Comparison of ENCODE assay signal across 14 cellular contexts in the genomic region with DNA sequence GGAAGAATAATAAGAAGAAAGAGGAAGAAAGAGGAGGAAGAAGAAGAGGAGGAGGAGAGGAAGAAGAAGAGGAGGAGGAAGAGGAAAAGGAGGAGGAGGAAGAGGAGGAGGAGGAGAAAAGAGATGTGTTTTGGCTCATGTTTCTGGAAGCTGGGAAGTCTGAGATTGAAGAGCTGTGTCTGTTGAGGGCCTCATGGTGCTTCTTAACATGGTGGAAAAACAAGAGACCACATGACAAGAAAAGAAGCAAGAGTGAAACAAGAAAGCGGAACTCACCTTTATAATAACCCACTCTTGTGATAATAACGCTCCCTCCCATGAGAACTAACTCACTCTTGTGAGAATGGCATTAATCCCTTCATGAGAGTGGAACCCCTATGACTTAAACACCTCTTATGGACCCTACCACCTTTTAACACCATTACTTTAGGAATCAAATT. TPM values are rescaled to one million over a fixed set of nuclear protein-coding genes. Genes with fewer than 3 reads are reported as not detected.
A peak's percentile ranks its signal among the peaks of the same experiment; 100 is the strongest.
DNase-seq lines count a peak whose midpoint lies in the region; ATAC-seq and TF ChIP-seq lines count a peak whose summit lies in the region.
"Had no signal": no experiment of that assay in that cellular context is flagged by ENCODE, and none has a peak within 500 bp of the region (broad histone marks: within the 10 kb centered on the region; RNA-seq: fewer than 3 reads in every experiment).

No MANE protein-coding gene starts in this region.

- H3K36me3 Mint-ChIP-seq in endodermal cell (ENCODE audit: low read depth) = peaks cover 6% of the 10 kb centered on the region

- H2AFZ ChIP-seq in OCI-LY3 (ENCODE audit: low read depth, low read length) = peak overlapping the region; percentile 76

- no peaks in the 10 kb centered on the region for H3K9me3 ChIP-seq in OCI-LY3 (ENCODE audit: insufficient read depth, low read length)
- no peaks in the 10 kb centered on the region for H3K9me3 ChIP-seq in endodermal cell (ENCODE audit: control insufficient read depth, low read length)

- H3K36me3 ChIP-seq in OCI-LY3 (replicated peaks; ENCODE audit: low read depth, low read length) (no peaks in the 10 kb centered on the region), endodermal cell (ENCODE audit: control insufficient read depth, insufficient read depth, low read length) (no peaks in the 10 kb centered on the region)

- H3K27ac Mint-ChIP-seq in endodermal cell = no peak overlapping the region
- H3K27ac Mint-ChIP-seq: activated CD4-positive, alpha-beta T cell treated with anti-CD3 and anti-CD28 coated beads for 36 hours had no signal

- intact Hi-C loops in left colon (cut with DNase I, micrococcal nuclease) = no loop called here

- TF ChIP-seq CTCF in OCI-LY3 (IDR thresholded peaks at IDR 0.05; ENCODE audit: low read depth, low read length) = no peak
- no peak for TF ChIP-seq CTCF in endodermal cell (conservative IDR thresholded peaks at IDR 0.05)

- no peak overlapping the region for H3K4me3 Mint-ChIP-seq in endodermal cell
- H3K4me3 Mint-ChIP-seq: activated CD4-positive, alpha-beta T cell treated with anti-CD3 and anti-CD28 coated beads for 36 hours had no signal

- H4K20me1 ChIP-seq in OCI-LY3 (ENCODE audit: insufficient read depth, low read length) = no peaks in the 10 kb centered on the region

- H3K4me1 Mint-ChIP-seq in endodermal cell = peaks cover 26% of the 10 kb centered on the region

- WGBS in endodermal cell (ENCODE audit: insufficient coverage in 1 of 2, insufficient read length in 1 of 2), 2 experiments = 92 to 100% methylated on average over 1 to 2 of the region's 2 CpGs

- no peaks in the 10 kb centered on the region for H3K79me2 ChIP-seq in OCI-LY3 (ENCODE audit: low read length)

- no peak overlapping the region for H3K4me3 ChIP-seq in OCI-LY3 (ENCODE audit: low read length)
- H3K4me3 ChIP-seq in endodermal cell (ENCODE audit: low read length) = no peak overlapping the region

- peak overlapping the region; percentile 54 for H3K27ac ChIP-seq in OCI-LY3 (ENCODE audit: low read length)
- no peak overlapping the region for H3K27ac ChIP-seq in endodermal cell (ENCODE audit: low read depth, low read length)
- H3K27ac ChIP-seq: HL-60 had no signal

- H3K27me3 ChIP-seq in OCI-LY3 (ENCODE audit: low read depth, low read length) (no peaks in the 10 kb centered on the region), endodermal cell (ENCODE audit: control insufficient read depth, insufficient read depth, low read length, poor library complexity, severe bottlenecking) (peaks cover 14% of the 10 kb centered on the region)

- H3K4me1 ChIP-seq in OCI-LY3 (ENCODE audit: low read length) (peaks cover 32% of the 10 kb centered on the region), endodermal cell (ENCODE audit: control insufficient read depth, insufficient read depth, low read length) (no peaks in the 10 kb centered on the region)

- H3K4me2 ChIP-seq in OCI-LY3 (ENCODE audit: low read length) = peak overlapping the region; percentile 45

- TF ChIP-seq POLR2A in GM18505 (IDR thresholded peaks at IDR 0.05; ENCODE audit: borderline replicate concordance, extremely low read depth, insufficient read depth, insufficient read length) = no peak

- ATAC-seq in GM18505 (IDR thresholded peaks at IDR 0.05; ENCODE audit: unreplicated experiment) = peak; percentile 54
- ATAC-seq in GM21360 (IDR thresholded peaks at IDR 0.05; ENCODE audit: unreplicated experiment) = peak; percentile 45
- peak; percentile 39 for ATAC-seq in HG02981 (IDR thresholded peaks at IDR 0.05; ENCODE audit: unreplicated experiment)
- ATAC-seq in left colon = no peak
- ATAC-seq: activated CD4-positive, alpha-beta T cell treated with anti-CD3 and anti-CD28 coated beads for 36 hours had no signal

- H3K27me3 Mint-ChIP-seq in endodermal cell (ENCODE audit: insufficient read depth) = peaks cover 1% of the 10 kb centered on the region

- DNase-seq in nucleus accumbens (lab: John Stamatoyannopoulos, UW) = no peak
- DNase-seq in left colon = no peak
- DNase-seq in endodermal cell = no peak
- DNase-seq in activated naive CD4-positive, alpha-beta T cell (lab: John Stamatoyannopoulos, UW) = no peak
- DNase-seq: activated CD4-positive, alpha-beta T cell treated with anti-CD3 and anti-CD28 coated beads for 36 hours; activated effector memory CD4-positive, alpha-beta T cell treated with Interleukin-2 at 50 U/mL for 16 hours; AML-193; head of caudate nucleus; NCI-H510A treated with DMSO at 0.1 percent for 48 hours had no signal

- H3K9ac ChIP-seq in OCI-LY3 (ENCODE audit: low read length) = no peak overlapping the region
- no peak overlapping the region for H3K9ac ChIP-seq in endodermal cell (ENCODE audit: extremely low read depth, low read length, poor library complexity, severe bottlenecking)

- peaks cover 4% of the 10 kb centered on the region for H3K9me3 Mint-ChIP-seq in endodermal cell

RNA-seq across cellular contexts. Expression of a gene that starts 36.1 kb away (rescaled TPM):
- total RNA-seq in left colon = 1 to 10 TPM; 7.1 to 9.5 TPM
- total RNA-seq in endodermal cell = 10 to 100 TPM; 19.5 to 21.3 TPM
- polyA plus RNA-seq in endodermal cell (2013, experiment 1 of 2) = 34.7 TPM
- 28.5 TPM for polyA plus RNA-seq in endodermal cell (2013, experiment 2 of 2)
